Comparison of ENCODE assay signal across 11 cellular contexts in the genomic region with DNA sequence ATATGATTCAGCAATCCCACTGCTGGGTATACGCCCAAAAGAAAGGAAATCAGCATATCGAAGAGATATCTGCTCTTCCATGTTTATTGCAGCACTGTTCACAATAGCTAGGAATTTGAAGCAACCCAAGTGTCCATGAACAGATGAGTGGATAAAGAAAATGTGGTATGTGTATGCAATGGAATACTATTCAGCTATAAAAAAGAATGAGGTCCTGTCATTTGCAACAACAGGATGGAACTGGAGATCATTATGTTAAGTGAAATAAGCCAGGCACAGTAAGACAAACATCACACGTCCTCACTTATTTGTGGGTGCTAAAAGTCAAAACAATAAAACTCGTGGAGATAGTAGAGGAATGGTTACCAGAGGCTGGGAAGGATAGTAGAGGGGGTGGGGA.
"Had no signal": no experiment of that assay in that cellular context is flagged by ENCODE, and none has a peak within 500 bp of the region (broad histone marks: within the 10 kb centered on the region; RNA-seq: fewer than 3 reads in every experiment).

No MANE protein-coding gene starts in this region.

- H3K9ac ChIP-seq: GM23248 had no signal

- FAIRE-seq: H1, H54 had no signal

- H2AFZ ChIP-seq: GM23248, GM23338 had no signal

- H3K4me3 Mint-ChIP-seq: GM23338, H9, HFFc6 had no signal

- H3K4me2 ChIP-seq: GM23338 had no signal

- H3K9me3 Mint-ChIP-seq: HFFc6 had no signal

- DNase-seq: GM23248, GOT3, H7, H9, HCEC 1CT, HFFc6 had no signal

- H3K9me3 ChIP-seq: HAP-1 had no signal

- H3K27ac Mint-ChIP-seq: GM23338, H9, HFFc6 had no signal

- H3K36me3 ChIP-seq: HAP-1 had no signal

- H3K4me3 ChIP-seq: GM23248, GM23338, HAP-1 had no signal

- ATAC-seq: GM23338, HCT116 had no signal

- H3K4me1 Mint-ChIP-seq: GM23338, H9 had no signal

- H3K27ac ChIP-seq: GM23248 had no signal

- H3K4me1 ChIP-seq: HAP-1 had no signal
